ENCODE assay signal across 13 cellular contexts in the genomic region with DNA sequence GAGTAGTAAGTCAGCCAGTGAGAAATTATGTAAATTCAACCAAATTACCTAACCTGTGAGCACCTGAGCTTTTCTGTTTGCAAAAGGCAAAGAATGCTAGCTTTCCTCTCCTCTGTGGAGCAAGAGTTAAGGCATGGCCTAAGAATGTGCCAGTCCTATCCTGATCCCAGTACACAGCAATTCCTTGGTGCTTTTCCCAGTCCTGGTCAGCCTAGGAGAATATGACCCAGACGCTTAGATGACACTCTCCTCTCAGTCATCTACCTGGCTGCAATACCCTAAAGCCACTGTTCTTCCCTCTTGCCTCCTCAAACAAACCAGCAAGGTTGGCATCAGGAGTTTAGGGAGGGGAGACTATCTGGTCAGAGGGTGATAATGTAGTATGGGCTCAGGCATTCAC. TPM values are rescaled to one million over a fixed set of nuclear protein-coding genes. Genes with fewer than 3 reads are reported as not detected.
DNase-seq lines count a peak whose midpoint lies in the region; TF ChIP-seq lines count a peak whose summit lies in the region.
"Had no signal": no experiment of that assay in that cellular context is flagged by ENCODE, and none has a peak within 500 bp of the region (broad histone marks: within the 10 kb centered on the region; RNA-seq: fewer than 3 reads in every experiment).

No MANE protein-coding gene starts in this region.

- H3K9me3 ChIP-seq in mesenchymal stem cell (ENCODE audit: control insufficient read depth, low read length), result no peaks in the 10 kb centered on the region
- H3K9me3 ChIP-seq: SJSA1 had no signal

- peaks cover 15% of the 10 kb centered on the region for H3K4me1 Mint-ChIP-seq in type B pancreatic cell (ENCODE audit: unreplicated experiment)

- WGBS in mesenchymal stem cell, result no CpG with 5 or more reads among the region's 1 CpG

- peak overlapping the region; percentile 2 for H4K8ac ChIP-seq in mesenchymal stem cell (ENCODE audit: low read length)

- peak overlapping the region in 1 of 2 experiments; percentile 43 for H3K18ac ChIP-seq in mesenchymal stem cell (ENCODE audit: low read depth in 1 of 2, low read length in 2 of 2)

- H3K14ac ChIP-seq in mesenchymal stem cell (ENCODE audit: low read length in 2 of 2), result no peak overlapping the region

- H3K27me3 ChIP-seq in mesenchymal stem cell (ENCODE audit: control insufficient read depth in 1 of 2, insufficient read depth in 1 of 2, low read length in 2 of 2) (peaks cover 0 to 11% of the 10 kb centered on the region in 2 experiments), H7 (ENCODE audit: control insufficient read depth, insufficient read depth, low read length) (peaks cover 9% of the 10 kb centered on the region)
- H3K27me3 ChIP-seq: SJSA1 had no signal

- H3K79me1 ChIP-seq in mesenchymal stem cell (replicated peaks; ENCODE audit: low read length, poor library complexity, severe bottlenecking), result peaks cover 24% of the 10 kb centered on the region

- H2AK5ac ChIP-seq in mesenchymal stem cell (ENCODE audit: low read length, severe bottlenecking), result peak overlapping the region; percentile 67

- H2BK12ac ChIP-seq in mesenchymal stem cell (ENCODE audit: low read length in 2 of 2), result no peak overlapping the region

- H3K4me1 ChIP-seq in mesenchymal stem cell (ENCODE audit: control insufficient read depth, insufficient read depth, low read depth, low read length), result peaks cover 12% of the 10 kb centered on the region

- H3K4me3 Mint-ChIP-seq in type B pancreatic cell, result peak overlapping the region; percentile 60
- H3K4me3 Mint-ChIP-seq: activated CD4-positive, alpha-beta memory T cell treated with anti-CD3 and anti-CD28 coated beads for 36 hours; activated T-helper 1 cell treated with anti-CD3 and anti-CD28 coated beads, Interleukin-12 subunit alpha, Interleukin-12 subunit beta, Interleukin-2, Interleukin-4 antibody, amounts not matched to agents 30 ng/mL and 10 ng/mL and 1 ng/mL, durations not matched to agents 14 hours and 24 hours and 36 hours; CD8-positive, alpha-beta T cell; mesothelial cell of epicardium had no signal

- no peak overlapping the region for H3K23ac ChIP-seq in mesenchymal stem cell (ENCODE audit: low read length in 2 of 2)

- H3K27ac ChIP-seq in mesenchymal stem cell (ENCODE audit: low read length, poor library complexity, severe bottlenecking), result no peak overlapping the region
- H3K27ac ChIP-seq: SJSA1 had no signal

- no peak for TF ChIP-seq CTCF in epithelial cell of esophagus (IDR thresholded peaks at IDR 0.05; ENCODE audit: insufficient read depth, low read depth, low read length, missing control alignments)
- TF ChIP-seq CTCF in type B pancreatic cell (conservative IDR thresholded peaks at IDR 0.05), result no peak

- no peak overlapping the region for H3K4me2 ChIP-seq in mesenchymal stem cell (ENCODE audit: low read length, poor library complexity, severe bottlenecking)

- H2BK120ac ChIP-seq in mesenchymal stem cell (ENCODE audit: low read depth, low read length), result no peak overlapping the region

- H3K36me3 Mint-ChIP-seq in type B pancreatic cell, result peaks cover 11% of the 10 kb centered on the region
- H3K36me3 Mint-ChIP-seq: activated CD4-positive, alpha-beta memory T cell treated with anti-CD3 and anti-CD28 coated beads for 36 hours; CD8-positive, alpha-beta T cell; mesothelial cell of epicardium had no signal

- H2BK5ac ChIP-seq in mesenchymal stem cell (ENCODE audit: low read depth, low read length, poor library complexity, severe bottlenecking), result no peak overlapping the region

- H3K9me3 Mint-ChIP-seq in type B pancreatic cell, result no peaks in the 10 kb centered on the region
- H3K9me3 Mint-ChIP-seq: activated CD4-positive, alpha-beta memory T cell treated with anti-CD3 and anti-CD28 coated beads for 36 hours; activated T-helper 1 cell treated with anti-CD3 and anti-CD28 coated beads, Interleukin-12 subunit alpha, Interleukin-12 subunit beta, Interleukin-2, Interleukin-4 antibody, amounts not matched to agents 30 ng/mL and 10 ng/mL and 1 ng/mL, durations not matched to agents 14 hours and 24 hours and 36 hours; CD8-positive, alpha-beta T cell; mesothelial cell of epicardium had no signal

- H3K27me3 Mint-ChIP-seq in type B pancreatic cell, result peaks cover 21% of the 10 kb centered on the region

- no peak overlapping the region for H2AFZ ChIP-seq in mesenchymal stem cell (ENCODE audit: low read depth, low read length)

- no peak overlapping the region for H2BK15ac ChIP-seq in mesenchymal stem cell (ENCODE audit: low read depth, poor library complexity, severe bottlenecking)

- H4K91ac ChIP-seq in mesenchymal stem cell (ENCODE audit: low read length), result no peak overlapping the region

- no peak overlapping the region for H3K9ac ChIP-seq in mesenchymal stem cell (ENCODE audit: low read length)

- H3K4me3 ChIP-seq in epithelial cell of esophagus (ENCODE audit: low read length) (no peak overlapping the region), mesenchymal stem cell (ENCODE audit: insufficient read depth in 1 of 2, low read depth in 1 of 2, low read length in 2 of 2) (no peak overlapping the region), H7 (ENCODE audit: insufficient read depth, low read depth, low read length) (no peak overlapping the region)
- H3K4me3 ChIP-seq: SJSA1 had no signal

- DNase-seq in NCI-H526 (lab: John Stamatoyannopoulos, UW) (peak; percentile 36 to 65), epithelial cell of esophagus (ENCODE audit: low read depth) (peak; percentile 34), mesenchymal stem cell (no peak), type B pancreatic cell (ENCODE audit: extremely low spot score, unreplicated experiment) (no peak), H7 (no peak), glomerular visceral epithelial cell (ENCODE audit: extremely low spot score) (no peak), NCI-H2107 treated with DMSO at 0.1 percent for 48 hours (lab: John Stamatoyannopoulos, UW; ENCODE audit: unreplicated experiment) (no peak)
- DNase-seq: activated CD4-positive, alpha-beta memory T cell treated with anti-CD3 and anti-CD28 coated beads for 36 hours; amygdala; CD8-positive, alpha-beta T cell had no signal

- no peaks in the 10 kb centered on the region for H3K36me3 ChIP-seq in mesenchymal stem cell (ENCODE audit: control insufficient read depth in 1 of 2, insufficient read depth in 2 of 2, low read depth in 1 of 2, low read length in 2 of 2)
- peaks cover 3% of the 10 kb centered on the region; the same call in 1 of the 2 replicates for H3K36me3 ChIP-seq in H7 (replicated peaks; ENCODE audit: control insufficient read depth, insufficient read depth, low read length)

- H3K4ac ChIP-seq in mesenchymal stem cell (ENCODE audit: low read depth in 1 of 2, low read length in 2 of 2), result no peak overlapping the region

- H3K27ac Mint-ChIP-seq in type B pancreatic cell, result peak overlapping the region; percentile 65
- H3K27ac Mint-ChIP-seq: activated CD4-positive, alpha-beta memory T cell treated with anti-CD3 and anti-CD28 coated beads for 36 hours; activated T-helper 1 cell treated with anti-CD3 and anti-CD28 coated beads, Interleukin-12 subunit alpha, Interleukin-12 subunit beta, Interleukin-2, Interleukin-4 antibody, amounts not matched to agents 30 ng/mL and 10 ng/mL and 1 ng/mL, durations not matched to agents 14 hours and 24 hours and 36 hours; CD8-positive, alpha-beta T cell; mesothelial cell of epicardium had no signal

RNA-seq across cellular contexts. Expression of a gene that starts 4.1 kb away (rescaled TPM):
- polyA plus RNA-seq in mesenchymal stem cell (2013, experiment 1 of 2), result 537 TPM
- polyA plus RNA-seq in mesenchymal stem cell (2013, experiment 2 of 2), result 536 TPM
- total RNA-seq in type B pancreatic cell (ENCODE audit: low replicate concordance), result 171 and 347 TPM in 2 replicates
- 31.3 and 32.4 TPM in 2 replicates for total RNA-seq in H7 (2014; rRNA removed; shearing (Covaris generic))

Comparison
In these comparisons a context has a peak if more than half of its experiments do, and no peak if none do; other contexts are left out.
1. DNase-seq: peak in NCI-H526 (2 of 2) and epithelial cell of esophagus (single experiment); none in mesenchymal stem cell (single experiment), type B pancreatic cell (single experiment), H7 (single experiment), glomerular visceral epithelial cell (single experiment) and NCI-H2107 treated with DMSO at 0.1 percent for 48 hours (single experiment).